17 cellular contexts compared by ENCODE assay signal in the genomic region with DNA sequence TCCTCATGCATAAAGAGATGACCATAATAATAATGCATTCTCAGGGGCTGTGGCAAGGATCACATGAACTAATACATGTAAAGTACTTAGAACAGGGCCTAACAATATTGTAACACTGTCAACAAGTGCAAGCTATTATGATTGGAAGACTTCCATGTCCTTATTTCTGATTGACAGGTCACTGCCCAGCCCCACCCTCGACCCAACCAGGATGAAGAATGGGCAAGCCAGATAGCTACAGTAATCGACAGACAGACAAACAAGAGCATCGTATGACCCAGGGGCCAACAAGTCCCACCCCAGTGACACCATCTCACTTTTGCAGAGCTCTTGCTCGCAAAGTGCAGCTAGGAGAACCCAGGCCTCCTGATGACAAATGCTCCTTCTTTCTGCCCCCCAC. TPM values are rescaled to one million over a fixed set of nuclear protein-coding genes. Genes with fewer than 3 reads are reported as not detected.
"Had no signal": no experiment of that assay in that cellular context is flagged by ENCODE, and none has a peak within 500 bp of the region (broad histone marks: within the 10 kb centered on the region; RNA-seq: fewer than 3 reads in every experiment).

No MANE protein-coding gene starts in this region.

- H3K9ac ChIP-seq: neural progenitor cell had no signal

- H2AFZ ChIP-seq: neural progenitor cell had no signal

- DNase-seq: cortex of kidney had no signal

- H3K36me3 Mint-ChIP-seq: mesothelial cell of epicardium; naive B cell; natural killer cell treated with Interleukin-12 subunit alpha and Interleukin-12 subunit beta and Interleukin-15 and Interleukin-18, amount 100 ng/mL, for 72 hours; neural progenitor cell had no signal

- H3K4me3 ChIP-seq: esophagus squamous epithelium, left lung, mucosa of descending colon, neural progenitor cell, psoas muscle, right lobe of liver, suprapubic skin, transverse colon, upper lobe of right lung, uterus had no signal

- H3K27me3 Mint-ChIP-seq: natural killer cell treated with Interleukin-12 subunit alpha and Interleukin-12 subunit beta and Interleukin-15 and Interleukin-18, amount 100 ng/mL, for 72 hours had no signal

- H3K27ac Mint-ChIP-seq: effector memory CD8-positive, alpha-beta T cell; mesothelial cell of epicardium; naive B cell; natural killer cell treated with Interleukin-12 subunit alpha and Interleukin-12 subunit beta and Interleukin-15 and Interleukin-18, amount 100 ng/mL, for 72 hours; neural progenitor cell had no signal

- H3K27ac ChIP-seq: esophagus squamous epithelium, heart right ventricle, left lung, neural progenitor cell, psoas muscle, right lobe of liver, suprapubic skin, transverse colon, upper lobe of right lung, uterus had no signal

- H3K9me3 ChIP-seq: esophagus squamous epithelium, heart right ventricle, left lung, mucosa of descending colon, psoas muscle, right lobe of liver, suprapubic skin, transverse colon, upper lobe of right lung, uterus had no signal

- H3K27me3 ChIP-seq: esophagus squamous epithelium, heart right ventricle, left lung, right lobe of liver, suprapubic skin, transverse colon, upper lobe of right lung, uterus had no signal

- H3K4me1 ChIP-seq: neural progenitor cell, psoas muscle, right lobe of liver, suprapubic skin, transverse colon, upper lobe of right lung, uterus had no signal

- H3K36me3 ChIP-seq: esophagus squamous epithelium, heart right ventricle, left lung, neural progenitor cell, right lobe of liver, suprapubic skin, transverse colon, upper lobe of right lung, uterus had no signal

- H3K9me3 Mint-ChIP-seq: effector memory CD8-positive, alpha-beta T cell; mesothelial cell of epicardium; naive B cell; natural killer cell treated with Interleukin-12 subunit alpha and Interleukin-12 subunit beta and Interleukin-15 and Interleukin-18, amount 100 ng/mL, for 72 hours; neural progenitor cell; stimulated activated naive CD8-positive, alpha-beta T cell treated with anti-CD3 and anti-CD28 coated beads, Interleukin-15, amount 100 ng/mL, for 72 hours had no signal

- H3K4me2 ChIP-seq: neural progenitor cell had no signal

- H3K4me1 Mint-ChIP-seq: mesothelial cell of epicardium; stimulated activated naive CD8-positive, alpha-beta T cell treated with anti-CD3 and anti-CD28 coated beads, Interleukin-15, amount 100 ng/mL, for 72 hours had no signal

- H3K4me3 Mint-ChIP-seq: effector memory CD8-positive, alpha-beta T cell; mesothelial cell of epicardium; naive B cell; natural killer cell treated with Interleukin-12 subunit alpha and Interleukin-12 subunit beta and Interleukin-15 and Interleukin-18, amount 100 ng/mL, for 72 hours; neural progenitor cell; stimulated activated naive CD8-positive, alpha-beta T cell treated with anti-CD3 and anti-CD28 coated beads, Interleukin-15, amount 100 ng/mL, for 72 hours had no signal

RNA-seq across cellular contexts. Expression of a gene that starts 14.6 kb away (rescaled TPM):
- total RNA-seq: natural killer cell treated with Interleukin-12 subunit alpha and Interleukin-12 subunit beta and Interleukin-15 and Interleukin-18, amount 100 ng/mL, for 72 hours had no signal
